ENCODE assay signal across 27 cellular contexts in genomic region chr2:71478806-71479205, GRCh38. TPM values are rescaled to one million over a fixed set of nuclear protein-coding genes. Genes with fewer than 3 reads are reported as not detected.
"Had no signal": no experiment of that assay in that cellular context is flagged by ENCODE, and none has a peak within 500 bp of the region (broad histone marks: within the 10 kb centered on the region; RNA-seq: fewer than 3 reads in every experiment).

No MANE protein-coding gene starts in this region.

- H3K4me1 Mint-ChIP-seq: activated B cell treated with CpG ODN at 0.5 μM for 24 hours; activated CD4-positive, alpha-beta T cell treated with anti-CD3 and anti-CD28 coated beads, Interleukin-2, amount 10 ng/mL, durations not matched to agents 24 days and 14 days; activated CD8-positive, alpha-beta memory T cell treated with anti-CD3 and anti-CD28 coated beads, Interleukin-2, amount 10 ng/mL, durations not matched to agents 7 days and 5 days; activated naive CD4-positive, alpha-beta T cell treated with anti-CD3 and anti-CD28 coated beads, Interleukin-2, amount 50 U/mL, for 24 hours; T-cell had no signal

- H3K4me3 Mint-ChIP-seq: activated B cell treated with CpG ODN at 0.5 μM for 24 hours; activated CD4-positive, alpha-beta T cell treated with anti-CD3 and anti-CD28 coated beads, Interleukin-2, amount 10 ng/mL, durations not matched to agents 24 days and 14 days; activated CD8-positive, alpha-beta memory T cell treated with anti-CD3 and anti-CD28 coated beads, Interleukin-2, amount 10 ng/mL, durations not matched to agents 7 days and 5 days; activated naive CD4-positive, alpha-beta T cell treated with anti-CD3 and anti-CD28 coated beads, Interleukin-2, amount 50 U/mL, for 24 hours; activated T-cell treated with anti-CD3 and anti-CD28 coated beads, Interleukin-2, amount 50 U/mL, for 24 hours; activated T-helper 1 cell treated with anti-CD3 and anti-CD28 coated beads, Interleukin-12 subunit alpha, Interleukin-12 subunit beta, Interleukin-2, Interleukin-4 antibody, amounts not matched to agents 30 ng/mL and 10 ng/mL and 1 ng/mL, durations not matched to agents 14 hours and 24 hours and 36 hours; T-cell had no signal

- H3K4me3 ChIP-seq: breast epithelium, Peyer's patch had no signal

- DNase-seq: activated B cell treated with CpG ODN at 0.5 μM for 24 hours; activated CD4-positive, alpha-beta T cell treated with anti-CD3 and anti-CD28 coated beads for 1 hour; activated CD4-positive, alpha-beta T cell treated with anti-CD3 and anti-CD28 coated beads, Interleukin-2, amount 10 ng/mL, durations not matched to agents 24 days and 14 days; activated CD4-positive, alpha-beta T cell treated with anti-CD3 and anti-CD28 coated beads, Interleukin-2, amount 50 U/mL, for 48 hours; activated CD8-positive, alpha-beta memory T cell treated with anti-CD3 and anti-CD28 coated beads, Interleukin-2, amount 10 ng/mL, durations not matched to agents 7 days and 5 days; activated effector memory CD4-positive, alpha-beta T cell treated with Interleukin-2 at 50 U/mL for 16 hours; activated naive CD4-positive, alpha-beta T cell; activated T-cell treated with anti-CD3 and anti-CD28 coated beads, Interleukin-2, amount 50 U/mL, for 24 hours; aorta; caudate nucleus; Karpas-422; MM.1S; NCI-H1105; NCI-H1436; NCI-H1694 treated with DMSO at 0.1 percent for 48 hours; NCI-H2029 treated with DMSO at 0.1 percent for 48 hours; NCI-H345; NCI-H510A; NCI-H69; SHP77 treated with DMSO at 0.1 percent for 48 hours; T-cell; T-helper 2 cell; T1000 had no signal

- H3K36me3 Mint-ChIP-seq: activated CD8-positive, alpha-beta memory T cell treated with anti-CD3 and anti-CD28 coated beads, Interleukin-2, amount 10 ng/mL, durations not matched to agents 7 days and 5 days; activated naive CD4-positive, alpha-beta T cell treated with anti-CD3 and anti-CD28 coated beads, Interleukin-2, amount 50 U/mL, for 24 hours; T-cell had no signal

- H3K27ac ChIP-seq: breast epithelium, Peyer's patch had no signal

- H3K27me3 ChIP-seq: breast epithelium, Peyer's patch had no signal

- H3K9me3 ChIP-seq: breast epithelium, Peyer's patch had no signal

- ATAC-seq: activated CD8-positive, alpha-beta memory T cell treated with anti-CD3 and anti-CD28 coated beads, Interleukin-2, amount 10 ng/mL, durations not matched to agents 7 days and 5 days; T-cell had no signal

- H3K36me3 ChIP-seq: breast epithelium, Peyer's patch had no signal

- H3K27me3 Mint-ChIP-seq: activated B cell treated with CpG ODN at 0.5 μM for 24 hours had no signal

- H3K9me3 Mint-ChIP-seq: activated B cell treated with CpG ODN at 0.5 μM for 24 hours; activated CD4-positive, alpha-beta T cell treated with anti-CD3 and anti-CD28 coated beads, Interleukin-2, amount 10 ng/mL, durations not matched to agents 24 days and 14 days; activated naive CD4-positive, alpha-beta T cell treated with anti-CD3 and anti-CD28 coated beads, Interleukin-2, amount 50 U/mL, for 24 hours; activated T-cell treated with anti-CD3 and anti-CD28 coated beads, Interleukin-2, amount 50 U/mL, for 24 hours; activated T-helper 1 cell treated with anti-CD3 and anti-CD28 coated beads, Interleukin-12 subunit alpha, Interleukin-12 subunit beta, Interleukin-2, Interleukin-4 antibody, amounts not matched to agents 30 ng/mL and 10 ng/mL and 1 ng/mL, durations not matched to agents 14 hours and 24 hours and 36 hours; T-cell had no signal

- H3K4me1 ChIP-seq: breast epithelium, Peyer's patch had no signal

- H3K27ac Mint-ChIP-seq: activated B cell treated with CpG ODN at 0.5 μM for 24 hours; activated CD4-positive, alpha-beta T cell treated with anti-CD3 and anti-CD28 coated beads, Interleukin-2, amount 10 ng/mL, durations not matched to agents 24 days and 14 days; activated CD8-positive, alpha-beta memory T cell treated with anti-CD3 and anti-CD28 coated beads, Interleukin-2, amount 10 ng/mL, durations not matched to agents 7 days and 5 days; activated naive CD4-positive, alpha-beta T cell treated with anti-CD3 and anti-CD28 coated beads, Interleukin-2, amount 50 U/mL, for 24 hours; activated T-cell treated with anti-CD3 and anti-CD28 coated beads, Interleukin-2, amount 50 U/mL, for 24 hours; activated T-helper 1 cell treated with anti-CD3 and anti-CD28 coated beads, Interleukin-12 subunit alpha, Interleukin-12 subunit beta, Interleukin-2, Interleukin-4 antibody, amounts not matched to agents 30 ng/mL and 10 ng/mL and 1 ng/mL, durations not matched to agents 14 hours and 24 hours and 36 hours; T-cell had no signal

RNA-seq across cellular contexts. Expression of gene DYSF, which starts 25.4 kb away (rescaled TPM):
- total RNA-seq: activated CD4-positive, alpha-beta T cell treated with anti-CD3 and anti-CD28 coated beads, Interleukin-2, amount 10 ng/mL, durations not matched to agents 24 days and 14 days; activated T-helper 1 cell treated with anti-CD3 and anti-CD28 coated beads, Interleukin-12 subunit alpha, Interleukin-12 subunit beta, Interleukin-2, Interleukin-4 antibody, amounts not matched to agents 30 ng/mL and 10 ng/mL and 1 ng/mL, durations not matched to agents 14 hours and 24 hours and 36 hours had no signal
